17 cellular contexts compared by ENCODE assay signal in the genomic region with DNA sequence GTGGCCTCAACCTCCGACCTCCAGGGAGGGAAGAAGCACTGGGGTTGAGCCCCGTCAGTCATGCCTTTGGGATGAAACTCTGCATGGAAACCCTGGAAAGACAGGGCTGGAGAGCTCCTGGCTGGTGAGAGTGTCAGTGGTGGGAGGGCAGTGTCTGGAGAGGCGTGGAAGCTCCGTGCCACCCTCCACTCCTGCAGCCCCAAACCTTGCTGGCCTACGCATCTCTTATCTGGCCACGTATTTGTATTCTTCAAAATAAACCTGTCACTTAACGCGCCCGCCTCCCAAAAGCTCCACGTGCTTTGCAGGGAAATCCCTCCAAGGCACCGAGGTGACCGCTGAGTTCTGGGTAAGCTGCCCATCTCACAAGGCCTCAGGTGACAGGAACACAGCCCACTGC.
DNase-seq lines count a peak whose midpoint lies in the region; ATAC-seq lines count a peak whose summit lies in the region.
"Had no signal": no experiment of that assay in that cellular context is flagged by ENCODE, and none has a peak within 500 bp of the region (broad histone marks: within the 10 kb centered on the region; RNA-seq: fewer than 3 reads in every experiment).

No MANE protein-coding gene starts in this region.

- H4K8ac ChIP-seq in mesendoderm (ENCODE audit: low read depth, low read length): no peak overlapping the region

- no peaks in the 10 kb centered on the region for H3K36me3 Mint-ChIP-seq in activated naive CD4-positive, alpha-beta T cell treated with anti-CD3 and anti-CD28 coated beads, Interleukin-2, amount 10 ng/mL, durations not matched to agents 7 days and 5 days
- H3K36me3 Mint-ChIP-seq in activated naive CD4-positive, alpha-beta T cell treated with anti-CD3 and anti-CD28 coated beads for 36 hours (ENCODE audit: low read depth): no peaks in the 10 kb centered on the region
- no peaks in the 10 kb centered on the region for H3K36me3 Mint-ChIP-seq in stimulated activated naive B cell treated with anti-CD40 and anti-IgM and Interleukin-4, amounts not matched to agents 10 μg/mL and 1 μg/mL and 100 μg/mL, for 72 hours
- H3K36me3 Mint-ChIP-seq: CD8-positive, alpha-beta T cell had no signal

- H4K5ac ChIP-seq in mesendoderm (ENCODE audit: low read length): no peak overlapping the region

- no peaks in the 10 kb centered on the region for H3K9me3 Mint-ChIP-seq in activated naive CD4-positive, alpha-beta T cell treated with anti-CD3 and anti-CD28 coated beads, Interleukin-2, amount 10 ng/mL, durations not matched to agents 7 days and 5 days
- H3K9me3 Mint-ChIP-seq in activated naive CD4-positive, alpha-beta T cell treated with anti-CD3 and anti-CD28 coated beads for 36 hours: no peaks in the 10 kb centered on the region
- no peaks in the 10 kb centered on the region for H3K9me3 Mint-ChIP-seq in stimulated activated naive B cell treated with anti-CD40 and anti-IgM and Interleukin-4, amounts not matched to agents 10 μg/mL and 1 μg/mL and 100 μg/mL, for 72 hours
- H3K9me3 Mint-ChIP-seq: CD8-positive, alpha-beta T cell; HFFc6 had no signal

- no peaks in the 10 kb centered on the region for H3K4me1 Mint-ChIP-seq in activated naive CD4-positive, alpha-beta T cell treated with anti-CD3 and anti-CD28 coated beads, Interleukin-2, amount 10 ng/mL, durations not matched to agents 7 days and 5 days
- H3K4me1 Mint-ChIP-seq in activated naive CD4-positive, alpha-beta T cell treated with anti-CD3 and anti-CD28 coated beads for 36 hours (ENCODE audit: low read depth): no peaks in the 10 kb centered on the region
- H3K4me1 Mint-ChIP-seq in stimulated activated naive B cell treated with anti-CD40 and anti-IgM and Interleukin-4, amounts not matched to agents 10 μg/mL and 1 μg/mL and 100 μg/mL, for 72 hours: no peaks in the 10 kb centered on the region

- H3K18ac ChIP-seq in mesendoderm (ENCODE audit: low read length): no peak overlapping the region

- no peak overlapping the region for H2BK120ac ChIP-seq in mesendoderm (ENCODE audit: low read depth, low read length)

- peaks cover 21% of the 10 kb centered on the region for H3K27me3 Mint-ChIP-seq in activated naive CD4-positive, alpha-beta T cell treated with anti-CD3 and anti-CD28 coated beads, Interleukin-2, amount 10 ng/mL, durations not matched to agents 7 days and 5 days
- no peaks in the 10 kb centered on the region for H3K27me3 Mint-ChIP-seq in activated naive CD4-positive, alpha-beta T cell treated with anti-CD3 and anti-CD28 coated beads for 36 hours (ENCODE audit: low read depth)
- peaks cover 7 to 19% of the 10 kb centered on the region in 2 donors for H3K27me3 Mint-ChIP-seq in stimulated activated naive B cell treated with anti-CD40 and anti-IgM and Interleukin-4, amounts not matched to agents 10 μg/mL and 1 μg/mL and 100 μg/mL, for 72 hours

- no peak for ATAC-seq in GM19455 (IDR thresholded peaks at IDR 0.05; ENCODE audit: unreplicated experiment)
- no peak for ATAC-seq in stimulated activated naive B cell treated with anti-CD40 and anti-IgM and Interleukin-4, amounts not matched to agents 10 μg/mL and 1 μg/mL and 100 μg/mL, for 72 hours (replicated peaks)
- ATAC-seq: CD8-positive, alpha-beta T cell; HCT116 had no signal

- H3K27me3 ChIP-seq in Karpas-422 (ENCODE audit: low read length): no peaks in the 10 kb centered on the region
- no peaks in the 10 kb centered on the region for H3K27me3 ChIP-seq in mesendoderm (ENCODE audit: insufficient read depth, low read length, poor library complexity)
- H3K27me3 ChIP-seq: BLaER1 had no signal

- peak; percentile 5 for DNase-seq in activated naive CD4-positive, alpha-beta T cell treated with anti-CD3 and anti-CD28 coated beads, Interleukin-2, amount 10 ng/mL, durations not matched to agents 7 days and 5 days
- no peak for DNase-seq in activated naive CD4-positive, alpha-beta T cell treated with anti-CD3 and anti-CD28 coated beads for 36 hours
- DNase-seq in Karpas-422 (peak; percentile 6), posterior vena cava (ENCODE audit: low spot score) (peak; percentile 59), mesendoderm (no peak)
- no peak for DNase-seq in stimulated activated naive B cell treated with anti-CD40 and anti-IgM and Interleukin-4, amounts not matched to agents 10 μg/mL and 1 μg/mL and 100 μg/mL, for 72 hours
- DNase-seq: 8988T; Calu3; CD8-positive, alpha-beta T cell; GF-D8; GOT3; H7; HFFc6 had no signal

- CTCF ChIA-PET in activated naive CD4-positive, alpha-beta T cell treated with anti-CD3 and anti-CD28 coated beads, Interleukin-2, amount 10 ng/mL, durations not matched to agents 7 days and 5 days (lab: Charles Lee): interaction anchor here (2.9 kb wide), 1 partner anchor 337 kb away, joined by 14 read pairs; no protein-coding TSS in a partner anchor
- CTCF ChIA-PET in activated naive CD4-positive, alpha-beta T cell treated with anti-CD3 and anti-CD28 coated beads for 36 hours (lab: Charles Lee): interaction anchor here (0.6 to 0.7 kb wide), 2 partner anchors 70 to 72 kb away, joined by 4 read pairs; no protein-coding TSS in a partner anchor

- H2AK5ac ChIP-seq in mesendoderm (ENCODE audit: low read length): no peak overlapping the region

- no peak overlapping the region for H2BK15ac ChIP-seq in mesendoderm (replicated peaks; ENCODE audit: low read depth)

- no peaks in the 10 kb centered on the region for H3K9me3 ChIP-seq in Karpas-422 (ENCODE audit: low read length)
- H3K9me3 ChIP-seq: BLaER1 had no signal

- H3K36me3 ChIP-seq in Karpas-422 (ENCODE audit: insufficient read depth, low read length) (no peaks in the 10 kb centered on the region), mesendoderm (ENCODE audit: control insufficient read depth, insufficient read depth, low read length) (no peaks in the 10 kb centered on the region)
- H3K36me3 ChIP-seq: BLaER1 had no signal

- H3K4me2 ChIP-seq in Karpas-422 (ENCODE audit: low read depth, low read length, poor library complexity, severe bottlenecking) (no peak overlapping the region), mesendoderm (ENCODE audit: low read length) (no peak overlapping the region)
- H3K4me2 ChIP-seq: BLaER1 had no signal

- H3K27ac Mint-ChIP-seq in activated naive CD4-positive, alpha-beta T cell treated with anti-CD3 and anti-CD28 coated beads, Interleukin-2, amount 10 ng/mL, durations not matched to agents 7 days and 5 days: no peak overlapping the region
- no peak overlapping the region for H3K27ac Mint-ChIP-seq in activated naive CD4-positive, alpha-beta T cell treated with anti-CD3 and anti-CD28 coated beads for 36 hours
- no peak overlapping the region for H3K27ac Mint-ChIP-seq in stimulated activated naive B cell treated with anti-CD40 and anti-IgM and Interleukin-4, amounts not matched to agents 10 μg/mL and 1 μg/mL and 100 μg/mL, for 72 hours
- H3K27ac Mint-ChIP-seq: CD8-positive, alpha-beta T cell; HFFc6 had no signal

- no peaks in the 10 kb centered on the region for H3K79me2 ChIP-seq in Karpas-422 (ENCODE audit: low read length)
- no peaks in the 10 kb centered on the region for H3K79me2 ChIP-seq in mesendoderm (ENCODE audit: control insufficient read depth, insufficient read depth, low read length)

- intact Hi-C loops in activated naive CD4-positive, alpha-beta T cell treated with anti-CD3 and anti-CD28 coated beads for 36 hours (cut with micrococcal nuclease): loop anchor here (5.0 kb wide), 1 partner anchor 182 kb away; no protein-coding TSS in a partner anchor
- intact Hi-C loops in posterior vena cava (cut with DNase I): no loop called here

- WGBS in mesendoderm (ENCODE audit: extremely low coverage, insufficient coverage, low lambda C conversion rate): no CpG with 5 or more reads among the region's 12 CpGs

- no peak overlapping the region for H3K4ac ChIP-seq in mesendoderm (ENCODE audit: low read depth, low read length)

- H3K4me3 ChIP-seq in Karpas-422 (ENCODE audit: low read length) (no peak overlapping the region), mesendoderm (ENCODE audit: low read length) (no peak overlapping the region)
- H3K4me3 ChIP-seq: BLaER1 had no signal

- H3K9me2 ChIP-seq in Karpas-422 (replicated peaks; ENCODE audit: insufficient read depth, low read length): no peaks in the 10 kb centered on the region

- H3K23ac ChIP-seq in mesendoderm (ENCODE audit: low read length): no peak overlapping the region

- H3K9ac ChIP-seq in Karpas-422 (ENCODE audit: low read length): no peak overlapping the region
- H3K9ac ChIP-seq in mesendoderm (ENCODE audit: low read length): no peak overlapping the region
- H3K9ac ChIP-seq: BLaER1 had no signal

- no peaks in the 10 kb centered on the region for H3K4me1 ChIP-seq in Karpas-422 (ENCODE audit: low read length)
- H3K4me1 ChIP-seq in mesendoderm (ENCODE audit: control insufficient read depth, low read depth, low read length): no peaks in the 10 kb centered on the region

- H3K27ac ChIP-seq in Karpas-422 (ENCODE audit: low read length) (no peak overlapping the region), mesendoderm (ENCODE audit: low read depth, low read length) (no peak overlapping the region)
- H3K27ac ChIP-seq: BLaER1, HL-60 had no signal

- no peaks in the 10 kb centered on the region for H4K20me1 ChIP-seq in Karpas-422 (ENCODE audit: insufficient read depth, low read depth, low read length)
- H4K20me1 ChIP-seq: BLaER1 had no signal

- no peak overlapping the region for H3K4me3 Mint-ChIP-seq in activated naive CD4-positive, alpha-beta T cell treated with anti-CD3 and anti-CD28 coated beads, Interleukin-2, amount 10 ng/mL, durations not matched to agents 7 days and 5 days
- no peak overlapping the region for H3K4me3 Mint-ChIP-seq in activated naive CD4-positive, alpha-beta T cell treated with anti-CD3 and anti-CD28 coated beads for 36 hours
- no peak overlapping the region for H3K4me3 Mint-ChIP-seq in stimulated activated naive B cell treated with anti-CD40 and anti-IgM and Interleukin-4, amounts not matched to agents 10 μg/mL and 1 μg/mL and 100 μg/mL, for 72 hours
- H3K4me3 Mint-ChIP-seq: CD8-positive, alpha-beta T cell; HFFc6 had no signal

- no peak overlapping the region for H2AFZ ChIP-seq in Karpas-422 (ENCODE audit: low read length)

- no peak overlapping the region for H3K56ac ChIP-seq in mesendoderm (ENCODE audit: low read length)

- no peaks in the 10 kb centered on the region for H3K79me1 ChIP-seq in mesendoderm (ENCODE audit: low read length)

- H2BK5ac ChIP-seq in mesendoderm (ENCODE audit: low read length): no peak overlapping the region

Comparison
In these comparisons a context has a peak if more than half of its experiments do, and no peak if none do; other contexts are left out.
1. DNase-seq: peak in activated naive CD4-positive, alpha-beta T cell treated with anti-CD3 and anti-CD28 coated beads, Interleukin-2, amount 10 ng/mL, durations not matched to agents 7 days and 5 days (single experiment), Karpas-422 (single experiment) and posterior vena cava (single experiment); none in activated naive CD4-positive, alpha-beta T cell treated with anti-CD3 and anti-CD28 coated beads for 36 hours (single experiment), mesendoderm (single experiment) and stimulated activated naive B cell treated with anti-CD40 and anti-IgM and Interleukin-4, amounts not matched to agents 10 μg/mL and 1 μg/mL and 100 μg/mL, for 72 hours (single experiment).